In genomic region chr3:172514678-172515077, GRCh38 we compare ENCODE assay signal across 1 cellular context.
TF ChIP-seq lines count a peak whose summit lies in the region.

No MANE protein-coding gene starts in this region.

TF ChIP-seq in HepG2, 621 proteins besides CTCF, POLR2A, EP300 and RAD21:
- no peak for TF ChIP-seq ZNF530 (CRISPR knock-in tag; IDR thresholded peaks at IDR 0.05; ENCODE audit: low read depth)
- no peak for TF ChIP-seq FOXC1 (CRISPR knock-in tag; IDR thresholded peaks at IDR 0.05; ENCODE audit: borderline replicate concordance)
- TF ChIP-seq ZNF670 (CRISPR knock-in tag; IDR thresholded peaks at IDR 0.05; ENCODE audit: borderline replicate concordance) = no peak
- no peak for TF ChIP-seq ZNF761 (CRISPR knock-in tag; conservative IDR thresholded peaks at IDR 0.05)
- TF ChIP-seq PRMT3 (CRISPR knock-in tag; IDR thresholded peaks at IDR 0.05; ENCODE audit: borderline replicate concordance, low read depth) = no peak
- no peak for TF ChIP-seq ZNF275 (CRISPR knock-in tag; IDR thresholded peaks at IDR 0.05; ENCODE audit: borderline replicate concordance)
- no peak for TF ChIP-seq ATF2 (CRISPR knock-in tag; IDR thresholded peaks at IDR 0.05)
- no peak for TF ChIP-seq REXO4 (CRISPR knock-in tag; IDR thresholded peaks at IDR 0.05; ENCODE audit: borderline replicate concordance)
- TF ChIP-seq SUZ12 (IDR thresholded peaks at IDR 0.05; ENCODE audit: low read depth, low read length) = no peak
- TF ChIP-seq ZNF24 (IDR thresholded peaks at IDR 0.05) = no peak
- no peak for TF ChIP-seq PRDM4 (CRISPR knock-in tag; IDR thresholded peaks at IDR 0.05; ENCODE audit: borderline replicate concordance)
- no peak for TF ChIP-seq RAD51 (IDR thresholded peaks at IDR 0.05; ENCODE audit: borderline replicate concordance)
- TF ChIP-seq MBNL3 (CRISPR knock-in tag; conservative IDR thresholded peaks at IDR 0.05) = no peak
- no peak for TF ChIP-seq MYNN (CRISPR knock-in tag; IDR thresholded peaks at IDR 0.05; ENCODE audit: low read depth)
- no peak for TF ChIP-seq ZNF567 (CRISPR knock-in tag; IDR thresholded peaks at IDR 0.05; ENCODE audit: borderline replicate concordance)
- no peak for TF ChIP-seq GFI1 (CRISPR knock-in tag; IDR thresholded peaks at IDR 0.05; ENCODE audit: borderline replicate concordance)
- no peak for TF ChIP-seq JARID2 (CRISPR knock-in tag; IDR thresholded peaks at IDR 0.05; ENCODE audit: insufficient replicate concordance)
- TF ChIP-seq ZNF547 (CRISPR knock-in tag; IDR thresholded peaks at IDR 0.05) = no peak
- no peak for TF ChIP-seq MED13 (CRISPR knock-in tag; IDR thresholded peaks at IDR 0.05)
